ENCODE assay signal across 10 cellular contexts in the genomic region with DNA sequence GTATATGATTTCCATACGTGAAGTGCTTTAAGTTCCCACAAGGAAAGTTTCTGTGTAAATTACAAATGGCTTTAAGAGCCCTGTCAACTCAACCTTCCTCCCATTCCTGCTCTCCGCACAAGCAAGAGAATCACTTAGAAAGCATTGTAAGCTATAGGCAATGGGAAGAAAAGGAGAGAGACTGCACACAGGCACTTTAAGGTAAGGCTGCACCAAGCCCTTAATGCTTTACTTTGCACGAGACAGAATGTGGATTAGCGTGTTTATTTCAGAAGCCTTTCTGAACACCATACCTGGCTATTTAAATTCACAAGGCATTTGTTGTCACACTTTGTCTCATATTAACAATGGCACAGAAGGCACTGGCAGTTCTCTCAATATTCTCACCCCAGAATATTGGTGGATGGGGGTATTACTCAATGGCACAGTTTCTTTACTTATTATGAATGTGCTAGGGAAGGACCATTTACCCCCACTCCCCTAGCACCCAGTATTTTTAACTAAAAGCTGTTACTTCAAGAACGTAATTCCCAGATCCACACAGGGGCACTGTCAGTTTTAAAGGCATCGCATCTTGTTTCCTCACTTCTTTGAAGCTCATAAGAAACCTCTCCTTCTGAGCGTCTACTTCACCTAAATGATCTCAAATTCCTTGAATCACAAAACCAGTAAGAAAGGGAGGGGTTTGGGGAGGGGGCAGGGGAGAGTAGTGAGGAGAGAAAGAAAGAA.
DNase-seq lines count a peak whose midpoint lies in the region; ATAC-seq and TF ChIP-seq lines count a peak whose summit lies in the region.
"Had no signal": no experiment of that assay in that cellular context is flagged by ENCODE, and none has a peak within 500 bp of the region (broad histone marks: within the 10 kb centered on the region; RNA-seq: fewer than 3 reads in every experiment).

No MANE protein-coding gene starts in this region.

- H3K36me3 Mint-ChIP-seq in T-helper 17 cell (ENCODE audit: low read depth): no peaks in the 10 kb centered on the region

- H3K27ac ChIP-seq in ectodermal cell (ENCODE audit: insufficient read depth, low read depth, low read length, poor library complexity, severe bottlenecking): peak overlapping the region; percentile 89
- peak overlapping the region; percentile 64 for H3K27ac ChIP-seq in mesodermal cell (ENCODE audit: low read depth, low read length, severe bottlenecking)
- H3K27ac ChIP-seq in suprapubic skin: peak overlapping the region; percentile 3

- H3K36me3 ChIP-seq in ectodermal cell (ENCODE audit: control insufficient read depth, insufficient read depth, low read length): no peaks in the 10 kb centered on the region
- H3K36me3 ChIP-seq in mesodermal cell (ENCODE audit: control insufficient read depth, insufficient read depth, low read length): no peaks in the 10 kb centered on the region
- H3K36me3 ChIP-seq in suprapubic skin: no peaks in the 10 kb centered on the region

- H3K27me3 Mint-ChIP-seq in T-helper 17 cell: peaks cover 51% of the 10 kb centered on the region

- no peak overlapping the region for H3K4me3 Mint-ChIP-seq in T-helper 17 cell

- no peaks in the 10 kb centered on the region for H3K9me3 ChIP-seq in ectodermal cell (ENCODE audit: control insufficient read depth, low read length)
- no peaks in the 10 kb centered on the region for H3K9me3 ChIP-seq in mesodermal cell (ENCODE audit: control insufficient read depth, low read length)
- no peaks in the 10 kb centered on the region for H3K9me3 ChIP-seq in suprapubic skin
- no peaks in the 10 kb centered on the region for H3K9me3 ChIP-seq in T-helper 17 cell (ENCODE audit: control insufficient read depth, low read length, poor library complexity, severe bottlenecking)

- ATAC-seq in GM18519 (IDR thresholded peaks at IDR 0.05; ENCODE audit: low FRiP score, unreplicated experiment): no peak
- ATAC-seq in T-helper 17 cell: no peak

- no peaks in the 10 kb centered on the region for H3K4me1 Mint-ChIP-seq in T-helper 17 cell

- DNase-seq in NCI-H69 (lab: John Stamatoyannopoulos, UW): peak; percentile 54
- DNase-seq in suprapubic skin (ENCODE audit: low spot score in 2 of 2): no peak
- DNase-seq in effector CD4-positive, alpha-beta T cell: no peak
- no peak for DNase-seq in NAMALWA (ENCODE audit: low spot score)
- no peak for DNase-seq in T-helper 17 cell
- DNase-seq: activated naive CD4-positive, alpha-beta T cell treated with Interleukin-2 at 50 U/mL for 16 hours; stimulated activated CD4-positive, alpha-beta T cell treated with anti-CD3 and anti-CD28 coated beads, Interleukin-1b, Interleukin-23, amount 100 ng/mL, for 48 hours had no signal

- H3K27me3 ChIP-seq in ectodermal cell (ENCODE audit: control insufficient read depth, insufficient read depth, low read length, poor library complexity, severe bottlenecking) (no peaks in the 10 kb centered on the region), suprapubic skin (no peaks in the 10 kb centered on the region)

- no peak for TF ChIP-seq POLR2A in suprapubic skin (IDR thresholded peaks at IDR 0.05)

- H3K4me1 ChIP-seq in ectodermal cell (ENCODE audit: control insufficient read depth, insufficient read depth, low read length): peaks cover 28% of the 10 kb centered on the region
- peaks cover 19% of the 10 kb centered on the region for H3K4me1 ChIP-seq in mesodermal cell (ENCODE audit: control insufficient read depth, insufficient read depth, low read length, poor library complexity, severe bottlenecking)
- H3K4me1 ChIP-seq in suprapubic skin: peaks cover 19% of the 10 kb centered on the region

- 59 to 65% methylated on average over 6 of the region's 7 CpGs for WGBS in ectodermal cell, 2 experiments
- WGBS in mesodermal cell (ENCODE audit: insufficient coverage in 2 of 2), 2 experiments: 51 to 62% methylated on average over 4 of the region's 7 CpGs
- 50% methylated on average over 7 of the region's 7 CpGs for WGBS in suprapubic skin

- no peak overlapping the region for H3K4me3 ChIP-seq in ectodermal cell (ENCODE audit: insufficient read depth, low read depth, low read length)
- H3K4me3 ChIP-seq in mesodermal cell (ENCODE audit: extremely low read depth, insufficient read depth, low read length, poor library complexity, severe bottlenecking): no peak overlapping the region
- peak overlapping the region; percentile 40 for H3K4me3 ChIP-seq in suprapubic skin

- no peak overlapping the region for H3K27ac Mint-ChIP-seq in T-helper 17 cell

- TF ChIP-seq EP300 in suprapubic skin (IDR thresholded peaks at IDR 0.05): no peak

- TF ChIP-seq CTCF in suprapubic skin (IDR thresholded peaks at IDR 0.05): no peak

Comparison
In these comparisons a context has a peak if more than half of its experiments do, and no peak if none do; other contexts are left out.
1. H3K27ac ChIP-seq: peak in every context shown above with its lines; median percentile 89 in ectodermal cell; 64 in mesodermal cell; 3 in suprapubic skin.